3 cellular contexts compared by ENCODE assay signal in the genomic region with DNA sequence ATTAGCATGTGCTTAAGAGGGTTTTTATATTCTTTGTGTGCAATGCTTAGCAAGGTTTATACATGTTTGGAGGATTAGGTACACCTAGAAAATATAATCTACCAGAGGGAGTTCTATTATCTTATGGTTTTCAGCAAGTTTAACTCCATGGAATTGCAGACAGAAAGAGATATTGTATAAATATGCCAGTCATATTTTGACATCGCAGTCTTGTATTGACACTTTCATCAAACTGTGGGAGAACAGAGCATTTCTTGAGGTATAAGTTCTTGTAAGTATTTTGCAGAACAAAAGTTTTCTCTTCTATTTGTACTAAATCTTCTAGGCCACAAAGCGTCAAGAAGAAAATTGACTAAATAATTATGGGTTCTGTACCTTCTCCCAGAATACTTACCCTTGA.
TF ChIP-seq lines count a peak whose summit lies in the region.

No MANE protein-coding gene starts in this region.

TF ChIP-seq in neural cell, 6 proteins besides CTCF, POLR2A, EP300 and RAD21:
- TF ChIP-seq POLR2AphosphoS5 (IDR thresholded peaks at IDR 0.05) = peak; percentile 74
- TF ChIP-seq, protein P1, sequence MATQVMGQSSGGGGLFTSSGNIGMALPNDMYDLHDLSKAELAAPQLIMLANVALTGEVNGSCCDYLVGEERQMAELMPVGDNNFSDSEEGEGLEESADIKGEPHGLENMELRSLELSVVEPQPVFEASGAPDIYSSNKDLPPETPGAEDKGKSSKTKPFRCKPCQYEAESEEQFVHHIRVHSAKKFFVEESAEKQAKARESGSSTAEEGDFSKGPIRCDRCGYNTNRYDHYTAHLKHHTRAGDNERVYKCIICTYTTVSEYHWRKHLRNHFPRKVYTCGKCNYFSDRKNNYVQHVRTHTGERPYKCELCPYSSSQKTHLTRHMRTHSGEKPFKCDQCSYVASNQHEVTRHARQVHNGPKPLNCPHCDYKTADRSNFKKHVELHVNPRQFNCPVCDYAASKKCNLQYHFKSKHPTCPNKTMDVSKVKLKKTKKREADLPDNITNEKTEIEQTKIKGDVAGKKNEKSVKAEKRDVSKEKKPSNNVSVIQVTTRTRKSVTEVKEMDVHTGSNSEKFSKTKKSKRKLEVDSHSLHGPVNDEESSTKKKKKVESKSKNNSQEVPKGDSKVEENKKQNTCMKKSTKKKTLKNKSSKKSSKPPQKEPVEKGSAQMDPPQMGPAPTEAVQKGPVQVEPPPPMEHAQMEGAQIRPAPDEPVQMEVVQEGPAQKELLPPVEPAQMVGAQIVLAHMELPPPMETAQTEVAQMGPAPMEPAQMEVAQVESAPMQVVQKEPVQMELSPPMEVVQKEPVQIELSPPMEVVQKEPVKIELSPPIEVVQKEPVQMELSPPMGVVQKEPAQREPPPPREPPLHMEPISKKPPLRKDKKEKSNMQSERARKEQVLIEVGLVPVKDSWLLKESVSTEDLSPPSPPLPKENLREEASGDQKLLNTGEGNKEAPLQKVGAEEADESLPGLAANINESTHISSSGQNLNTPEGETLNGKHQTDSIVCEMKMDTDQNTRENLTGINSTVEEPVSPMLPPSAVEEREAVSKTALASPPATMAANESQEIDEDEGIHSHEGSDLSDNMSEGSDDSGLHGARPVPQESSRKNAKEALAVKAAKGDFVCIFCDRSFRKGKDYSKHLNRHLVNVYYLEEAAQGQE (IDR thresholded peaks at IDR 0.05; ENCODE audit: borderline replicate concordance) = no peak
TF ChIP-seq in neural cell: peak in this region for 1.

TF ChIP-seq in GM23338, 12 proteins besides CTCF, POLR2A, EP300 and RAD21 (continues in another document):
- TF ChIP-seq NANOG (IDR thresholded peaks at IDR 0.05; ENCODE audit: borderline replicate concordance) (no peak), EZH2 (IDR thresholded peaks at IDR 0.05; ENCODE audit: low read depth, unreplicated experiment) (no peak), ZNF114 (CRISPR knock-in tag; IDR thresholded peaks at IDR 0.05) (no peak), POLR2AphosphoS5 (IDR thresholded peaks at IDR 0.05; ENCODE audit: low read depth) (no peak), ZNF331 (CRISPR knock-in tag; IDR thresholded peaks at IDR 0.05; ENCODE audit: low read depth) (no peak)
- TF ChIP-seq, protein P2, sequence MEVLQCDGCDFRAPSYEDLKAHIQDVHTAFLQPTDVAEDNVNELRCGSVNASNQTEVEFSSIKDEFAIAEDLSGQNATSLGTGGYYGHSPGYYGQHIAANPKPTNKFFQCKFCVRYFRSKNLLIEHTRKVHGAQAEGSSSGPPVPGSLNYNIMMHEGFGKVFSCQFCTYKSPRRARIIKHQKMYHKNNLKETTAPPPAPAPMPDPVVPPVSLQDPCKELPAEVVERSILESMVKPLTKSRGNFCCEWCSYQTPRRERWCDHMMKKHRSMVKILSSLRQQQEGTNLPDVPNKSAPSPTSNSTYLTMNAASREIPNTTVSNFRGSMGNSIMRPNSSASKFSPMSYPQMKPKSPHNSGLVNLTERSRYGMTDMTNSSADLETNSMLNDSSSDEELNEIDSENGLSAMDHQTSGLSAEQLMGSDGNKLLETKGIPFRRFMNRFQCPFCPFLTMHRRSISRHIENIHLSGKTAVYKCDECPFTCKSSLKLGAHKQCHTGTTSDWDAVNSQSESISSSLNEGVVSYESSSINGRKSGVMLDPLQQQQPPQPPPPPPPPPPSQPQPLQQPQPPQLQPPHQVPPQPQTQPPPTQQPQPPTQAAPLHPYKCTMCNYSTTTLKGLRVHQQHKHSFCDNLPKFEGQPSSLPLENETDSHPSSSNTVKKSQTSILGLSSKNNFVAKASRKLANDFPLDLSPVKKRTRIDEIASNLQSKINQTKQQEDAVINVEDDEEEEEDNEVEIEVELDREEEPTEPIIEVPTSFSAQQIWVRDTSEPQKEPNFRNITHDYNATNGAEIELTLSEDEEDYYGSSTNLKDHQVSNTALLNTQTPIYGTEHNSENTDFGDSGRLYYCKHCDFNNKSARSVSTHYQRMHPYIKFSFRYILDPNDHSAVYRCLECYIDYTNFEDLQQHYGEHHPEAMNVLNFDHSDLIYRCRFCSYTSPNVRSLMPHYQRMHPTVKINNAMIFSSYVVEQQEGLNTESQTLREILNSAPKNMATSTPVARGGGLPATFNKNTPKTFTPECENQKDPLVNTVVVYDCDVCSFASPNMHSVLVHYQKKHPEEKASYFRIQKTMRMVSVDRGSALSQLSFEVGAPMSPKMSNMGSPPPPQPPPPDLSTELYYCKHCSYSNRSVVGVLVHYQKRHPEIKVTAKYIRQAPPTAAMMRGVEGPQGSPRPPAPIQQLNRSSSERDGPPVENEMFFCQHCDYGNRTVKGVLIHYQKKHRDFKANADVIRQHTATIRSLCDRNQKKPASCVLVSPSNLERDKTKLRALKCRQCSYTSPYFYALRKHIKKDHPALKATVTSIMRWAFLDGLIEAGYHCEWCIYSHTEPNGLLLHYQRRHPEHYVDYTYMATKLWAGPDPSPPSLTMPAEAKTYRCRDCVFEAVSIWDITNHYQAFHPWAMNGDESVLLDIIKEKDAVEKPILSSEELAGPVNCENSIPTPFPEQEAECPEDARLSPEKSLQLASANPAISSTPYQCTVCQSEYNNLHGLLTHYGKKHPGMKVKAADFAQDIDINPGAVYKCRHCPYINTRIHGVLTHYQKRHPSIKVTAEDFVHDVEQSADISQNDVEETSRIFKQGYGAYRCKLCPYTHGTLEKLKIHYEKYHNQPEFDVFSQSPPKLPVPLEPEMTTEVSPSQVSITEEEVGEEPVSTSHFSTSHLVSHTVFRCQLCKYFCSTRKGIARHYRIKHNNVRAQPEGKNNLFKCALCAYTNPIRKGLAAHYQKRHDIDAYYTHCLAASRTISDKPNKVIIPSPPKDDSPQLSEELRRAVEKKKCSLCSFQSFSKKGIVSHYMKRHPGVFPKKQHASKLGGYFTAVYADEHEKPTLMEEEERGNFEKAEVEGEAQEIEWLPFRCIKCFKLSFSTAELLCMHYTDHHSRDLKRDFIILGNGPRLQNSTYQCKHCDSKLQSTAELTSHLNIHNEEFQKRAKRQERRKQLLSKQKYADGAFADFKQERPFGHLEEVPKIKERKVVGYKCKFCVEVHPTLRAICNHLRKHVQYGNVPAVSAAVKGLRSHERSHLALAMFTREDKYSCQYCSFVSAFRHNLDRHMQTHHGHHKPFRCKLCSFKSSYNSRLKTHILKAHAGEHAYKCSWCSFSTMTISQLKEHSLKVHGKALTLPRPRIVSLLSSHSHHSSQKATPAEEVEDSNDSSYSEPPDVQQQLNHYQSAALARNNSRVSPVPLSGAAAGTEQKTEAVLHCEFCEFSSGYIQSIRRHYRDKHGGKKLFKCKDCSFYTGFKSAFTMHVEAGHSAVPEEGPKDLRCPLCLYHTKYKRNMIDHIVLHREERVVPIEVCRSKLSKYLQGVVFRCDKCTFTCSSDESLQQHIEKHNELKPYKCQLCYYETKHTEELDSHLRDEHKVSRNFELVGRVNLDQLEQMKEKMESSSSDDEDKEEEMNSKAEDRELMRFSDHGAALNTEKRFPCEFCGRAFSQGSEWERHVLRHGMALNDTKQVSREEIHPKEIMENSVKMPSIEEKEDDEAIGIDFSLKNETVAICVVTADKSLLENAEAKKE (CRISPR knock-in tag; IDR thresholded peaks at IDR 0.05) = no peak
- TF ChIP-seq, protein P1 (IDR thresholded peaks at IDR 0.05; ENCODE audit: unreplicated experiment) = no peak

TF ChIP-seq in GM12891, 5 proteins besides CTCF, POLR2A, EP300 and RAD21:
- no peak for TF ChIP-seq TAF1 (IDR thresholded peaks at IDR 0.05; ENCODE audit: low read depth, low read length)
- no peak for TF ChIP-seq SPI1 (IDR thresholded peaks at IDR 0.05; ENCODE audit: low read depth, low read length)
- TF ChIP-seq POLR2AphosphoS5 (IDR thresholded peaks at IDR 0.05; ENCODE audit: low read depth, low read length) = no peak
- no peak for TF ChIP-seq POU2F2 (IDR thresholded peaks at IDR 0.05; ENCODE audit: low read depth, low read length)
- TF ChIP-seq PAX5 (IDR thresholded peaks at IDR 0.05; ENCODE audit: insufficient read depth, low read length, severe bottlenecking) = no peak
